ENCODE assay signal across 23 cellular contexts in genomic region chr6:208973-209372, GRCh38.
DNase-seq lines count a peak whose midpoint lies in the region; ATAC-seq and TF ChIP-seq lines count a peak whose summit lies in the region.
"Had no signal": no experiment of that assay in that cellular context is flagged by ENCODE, and none has a peak within 500 bp of the region (broad histone marks: within the 10 kb centered on the region; RNA-seq: fewer than 3 reads in every experiment).

No MANE protein-coding gene starts in this region.

- no peaks in the 10 kb centered on the region for H3K27me3 ChIP-seq in CD4-positive, CD25-positive, alpha-beta regulatory T cell (ENCODE audit: control insufficient read depth, insufficient read depth, low read length)
- no peaks in the 10 kb centered on the region for H3K27me3 ChIP-seq in H7 (ENCODE audit: control insufficient read depth, insufficient read depth, low read length)
- H3K27me3 ChIP-seq: vagina had no signal

- no peaks in the 10 kb centered on the region for H3K79me2 ChIP-seq in OCI-LY7 (ENCODE audit: insufficient read depth, low read depth, low read length)
- H3K79me2 ChIP-seq: hepatocyte had no signal

- H3K27ac ChIP-seq in CD4-positive, CD25-positive, alpha-beta regulatory T cell (ENCODE audit: insufficient read depth, low read length, poor library complexity, severe bottlenecking) = no peak overlapping the region
- H3K27ac ChIP-seq in OCI-LY7 (ENCODE audit: low read depth, low read length, poor library complexity, severe bottlenecking) = no peak overlapping the region
- H3K27ac ChIP-seq: A549, foreskin keratinocyte, hepatocyte, thoracic aorta, vagina had no signal

- peak overlapping the region; percentile 96 for H3K4me3 ChIP-seq in CD4-positive, CD25-positive, alpha-beta regulatory T cell (ENCODE audit: low read depth, low read length)
- no peak overlapping the region for H3K4me3 ChIP-seq in OCI-LY7 (ENCODE audit: low read depth, low read length, poor library complexity, severe bottlenecking)
- H3K4me3 ChIP-seq in H7 (ENCODE audit: insufficient read depth, low read depth, low read length) = no peak overlapping the region
- H3K4me3 ChIP-seq: A549, hepatocyte, thoracic aorta, vagina had no signal

- no peaks in the 10 kb centered on the region for H3K9me3 ChIP-seq in CD4-positive, CD25-positive, alpha-beta regulatory T cell (ENCODE audit: control insufficient read depth in 2 of 2, low read length in 2 of 2)
- peaks cover 7% of the 10 kb centered on the region; the same call in 1 of the 2 replicates for H3K9me3 ChIP-seq in OCI-LY7 (ENCODE audit: low read length)
- H3K9me3 ChIP-seq: A549, BE2C, thoracic aorta, vagina had no signal

- H3K9me3 Mint-ChIP-seq in activated CD4-positive, alpha-beta T cell treated with anti-CD3 and anti-CD28 coated beads, Interleukin-2, amount 10 ng/mL, durations not matched to agents 7 days and 5 days = peaks cover 9% of the 10 kb centered on the region
- H3K9me3 Mint-ChIP-seq in CD4-positive, CD25-positive, alpha-beta regulatory T cell = no peaks in the 10 kb centered on the region
- H3K9me3 Mint-ChIP-seq in dendritic cell treated with granulocyte-macrophage colony-stimulating factor and Interleukin-4, amounts not matched to agents 40 ng/mL and 50 ng/mL, for 4 days = no peaks in the 10 kb centered on the region
- peaks cover 14% of the 10 kb centered on the region for H3K9me3 Mint-ChIP-seq in activated T-helper 2 cell treated with anti-CD3 and anti-CD28 coated beads, Interferon-gamma antibody, Interleukin-2, Interleukin-4, amounts not matched to agents 10 μg/mL and 5 μg/mL and 100 μg/mL, durations not matched to agents 14 hours and 24 hours and 36 hours
- H3K9me3 Mint-ChIP-seq: immature natural killer cell had no signal

- H3K36me3 Mint-ChIP-seq in activated CD4-positive, alpha-beta T cell treated with anti-CD3 and anti-CD28 coated beads, Interleukin-2, amount 10 ng/mL, durations not matched to agents 7 days and 5 days (ENCODE audit: low read depth) = peaks cover 6% of the 10 kb centered on the region
- H3K36me3 Mint-ChIP-seq in CD4-positive, CD25-positive, alpha-beta regulatory T cell = peaks cover 5% of the 10 kb centered on the region
- H3K36me3 Mint-ChIP-seq in dendritic cell treated with granulocyte-macrophage colony-stimulating factor and Interleukin-4, amounts not matched to agents 40 ng/mL and 50 ng/mL, for 4 days (ENCODE audit: low read depth) = no peaks in the 10 kb centered on the region
- peaks cover 6% of the 10 kb centered on the region for H3K36me3 Mint-ChIP-seq in activated T-helper 2 cell treated with anti-CD3 and anti-CD28 coated beads, Interferon-gamma antibody, Interleukin-2, Interleukin-4, amounts not matched to agents 10 μg/mL and 5 μg/mL and 100 μg/mL, durations not matched to agents 14 hours and 24 hours and 36 hours (ENCODE audit: low read depth)
- H3K36me3 Mint-ChIP-seq: immature natural killer cell had no signal

- H3K4me1 ChIP-seq in CD4-positive, CD25-positive, alpha-beta regulatory T cell (ENCODE audit: control insufficient read depth, insufficient read depth, low read length, poor library complexity, severe bottlenecking) = peaks cover 18% of the 10 kb centered on the region
- H3K4me1 ChIP-seq in OCI-LY7 (ENCODE audit: insufficient read depth, low read length, poor library complexity, severe bottlenecking) = peaks cover 10% of the 10 kb centered on the region
- H3K4me1 ChIP-seq: A549, BE2C, foreskin keratinocyte, vagina had no signal

- H3K36me3 ChIP-seq in CD4-positive, CD25-positive, alpha-beta regulatory T cell (ENCODE audit: control insufficient read depth, insufficient read depth, low read length) = no peaks in the 10 kb centered on the region
- no peaks in the 10 kb centered on the region; the same call in 1 of the 2 replicates for H3K36me3 ChIP-seq in OCI-LY7 (ENCODE audit: insufficient read depth, low read length)
- no peaks in the 10 kb centered on the region for H3K36me3 ChIP-seq in H7 (replicated peaks; ENCODE audit: control insufficient read depth, insufficient read depth, low read length)
- H3K36me3 ChIP-seq: BE2C, thoracic aorta, vagina had no signal

- H3K27me3 Mint-ChIP-seq in activated CD4-positive, alpha-beta T cell treated with anti-CD3 and anti-CD28 coated beads, Interleukin-2, amount 10 ng/mL, durations not matched to agents 7 days and 5 days = no peaks in the 10 kb centered on the region
- no peaks in the 10 kb centered on the region for H3K27me3 Mint-ChIP-seq in CD4-positive, CD25-positive, alpha-beta regulatory T cell
- H3K27me3 Mint-ChIP-seq in dendritic cell treated with granulocyte-macrophage colony-stimulating factor and Interleukin-4, amounts not matched to agents 40 ng/mL and 50 ng/mL, for 4 days = peaks cover 6% of the 10 kb centered on the region
- peaks cover 2% of the 10 kb centered on the region for H3K27me3 Mint-ChIP-seq in activated T-helper 2 cell treated with anti-CD3 and anti-CD28 coated beads, Interferon-gamma antibody, Interleukin-2, Interleukin-4, amounts not matched to agents 10 μg/mL and 5 μg/mL and 100 μg/mL, durations not matched to agents 14 hours and 24 hours and 36 hours (ENCODE audit: low read depth)

- no TSS peak for BruUV-seq in OCI-LY7 (replicated peaks; lab: Mats Ljungman, UMichigan)

- CTCF ChIA-PET in activated CD4-positive, alpha-beta T cell treated with anti-CD3 and anti-CD28 coated beads, Interleukin-2, amount 10 ng/mL, durations not matched to agents 7 days and 5 days (lab: Charles Lee) = interaction anchor here (1.0 to 1.6 kb wide), 3 partner anchors 14 to 32 kb away, joined by 3 to 7 read pairs (median 4); no protein-coding TSS in a partner anchor
- CTCF ChIA-PET in OCI-LY7 (lab: Charles Lee; ENCODE audit: unreplicated experiment) = no interaction called here

- no peak for DNase-seq in activated CD4-positive, alpha-beta T cell treated with anti-CD3 and anti-CD28 coated beads, Interleukin-2, amount 10 ng/mL, durations not matched to agents 7 days and 5 days
- no peak for DNase-seq in activated CD4-positive, alpha-beta T cell treated with anti-CD3 and anti-CD28 coated beads, Interleukin-2, amount 50 U/mL, for 48 hours
- DNase-seq in CD4-positive, CD25-positive, alpha-beta regulatory T cell = no peak
- DNase-seq in OCI-LY7 (ENCODE audit: low spot score) (no peak), H7 (no peak)
- no peak for DNase-seq in stimulated activated CD4-positive, alpha-beta T cell treated with anti-CD3 and anti-CD28 coated beads, Interleukin-4, amount 100 ng/mL, for 4 hours
- no peak for DNase-seq in activated T-helper 2 cell treated with anti-CD3 and anti-CD28 coated beads, Interferon-gamma antibody, Interleukin-2, Interleukin-4, amounts not matched to agents 10 μg/mL and 5 μg/mL and 100 μg/mL, durations not matched to agents 14 hours and 24 hours and 36 hours (ENCODE audit: low spot score)
- DNase-seq: activated naive CD4-positive, alpha-beta T cell; amniotic stem cell; BE2C; foreskin keratinocyte; immature natural killer cell; mesendoderm; NCI-H510A treated with DMSO at 0.1 percent for 48 hours; occipital lobe; SIG-M5; stimulated activated CD4-positive, alpha-beta T cell treated with anti-CD3 and anti-CD28 coated beads, Interleukin-1b, Interleukin-23, amount 100 ng/mL, for 48 hours had no signal

- peak overlapping the region; percentile 73 for H3K4me3 Mint-ChIP-seq in activated CD4-positive, alpha-beta T cell treated with anti-CD3 and anti-CD28 coated beads, Interleukin-2, amount 10 ng/mL, durations not matched to agents 7 days and 5 days
- peak overlapping the region; percentile 92 to 99 (median 96) for H3K4me3 Mint-ChIP-seq in CD4-positive, CD25-positive, alpha-beta regulatory T cell
- peak overlapping the region; percentile 67 for H3K4me3 Mint-ChIP-seq in dendritic cell treated with granulocyte-macrophage colony-stimulating factor and Interleukin-4, amounts not matched to agents 40 ng/mL and 50 ng/mL, for 4 days
- no peak overlapping the region for H3K4me3 Mint-ChIP-seq in activated T-helper 2 cell treated with anti-CD3 and anti-CD28 coated beads, Interferon-gamma antibody, Interleukin-2, Interleukin-4, amounts not matched to agents 10 μg/mL and 5 μg/mL and 100 μg/mL, durations not matched to agents 14 hours and 24 hours and 36 hours (ENCODE audit: low read depth)

- H3K9me2 ChIP-seq in OCI-LY7 (ENCODE audit: insufficient read depth, low read length) = no peaks in the 10 kb centered on the region

- H4K20me1 ChIP-seq in OCI-LY7 (ENCODE audit: insufficient read depth, low read length) = no peaks in the 10 kb centered on the region

- POLR2A ChIA-PET in activated CD4-positive, alpha-beta T cell treated with anti-CD3 and anti-CD28 coated beads, Interleukin-2, amount 10 ng/mL, durations not matched to agents 7 days and 5 days (lab: Charles Lee) = no interaction called here
- POLR2A ChIA-PET in OCI-LY7 (lab: Charles Lee) = interaction anchor here (1.3 kb wide), 1 partner anchor 10 kb away, joined by 3 read pairs; no protein-coding TSS in a partner anchor

- peak in 1 of 2 donors; percentile 8 for ATAC-seq in CD4-positive, CD25-positive, alpha-beta regulatory T cell (ENCODE audit: low read depth in 2 of 2)
- ATAC-seq: A549, esophagus mucosa, foreskin keratinocyte had no signal

- peak overlapping the region; percentile 90 for H3K27ac Mint-ChIP-seq in activated CD4-positive, alpha-beta T cell treated with anti-CD3 and anti-CD28 coated beads, Interleukin-2, amount 10 ng/mL, durations not matched to agents 7 days and 5 days
- H3K27ac Mint-ChIP-seq in CD4-positive, CD25-positive, alpha-beta regulatory T cell = peak overlapping the region in 2 of 3 donors; percentile 91 to 93
- H3K27ac Mint-ChIP-seq in dendritic cell treated with granulocyte-macrophage colony-stimulating factor and Interleukin-4, amounts not matched to agents 40 ng/mL and 50 ng/mL, for 4 days = peak overlapping the region; percentile 85
- H3K27ac Mint-ChIP-seq in activated T-helper 2 cell treated with anti-CD3 and anti-CD28 coated beads, Interferon-gamma antibody, Interleukin-2, Interleukin-4, amounts not matched to agents 10 μg/mL and 5 μg/mL and 100 μg/mL, durations not matched to agents 14 hours and 24 hours and 36 hours = no peak overlapping the region

- H2AFZ ChIP-seq in OCI-LY7 (ENCODE audit: low read length) = peak overlapping the region; percentile 2; the same call in 1 of the 2 replicates
- H2AFZ ChIP-seq: hepatocyte had no signal

- H3K4me1 Mint-ChIP-seq in activated CD4-positive, alpha-beta T cell treated with anti-CD3 and anti-CD28 coated beads, Interleukin-2, amount 10 ng/mL, durations not matched to agents 7 days and 5 days = peaks cover 33% of the 10 kb centered on the region
- peaks cover 0 to 26% (median 22%) of the 10 kb centered on the region in 4 donors for H3K4me1 Mint-ChIP-seq in CD4-positive, CD25-positive, alpha-beta regulatory T cell
- H3K4me1 Mint-ChIP-seq in dendritic cell treated with granulocyte-macrophage colony-stimulating factor and Interleukin-4, amounts not matched to agents 40 ng/mL and 50 ng/mL, for 4 days (ENCODE audit: low read depth) = peaks cover 75% of the 10 kb centered on the region
- peaks cover 31% of the 10 kb centered on the region for H3K4me1 Mint-ChIP-seq in activated T-helper 2 cell treated with anti-CD3 and anti-CD28 coated beads, Interferon-gamma antibody, Interleukin-2, Interleukin-4, amounts not matched to agents 10 μg/mL and 5 μg/mL and 100 μg/mL, durations not matched to agents 14 hours and 24 hours and 36 hours (ENCODE audit: low read depth)
- H3K4me1 Mint-ChIP-seq: immature natural killer cell had no signal

- TF ChIP-seq CTCF in OCI-LY7 (conservative IDR thresholded peaks at IDR 0.05; ENCODE audit: low read length) = no peak

- H3K4me2 ChIP-seq in OCI-LY7 (ENCODE audit: low read length) = no peak overlapping the region
- H3K4me2 ChIP-seq: A549, hepatocyte had no signal

- intact Hi-C loops in OCI-LY7 (cut with micrococcal nuclease; ENCODE audit: unreplicated experiment) = no loop called here
- intact Hi-C loops in dendritic cell treated with granulocyte-macrophage colony-stimulating factor and Interleukin-4, amounts not matched to agents 40 ng/mL and 50 ng/mL, for 4 days (cut with micrococcal nuclease) = no loop called here
- intact Hi-C loops in activated T-helper 2 cell treated with anti-CD3 and anti-CD28 coated beads, Interferon-gamma antibody, Interleukin-2, Interleukin-4, amounts not matched to agents 10 μg/mL and 5 μg/mL and 100 μg/mL, durations not matched to agents 14 hours and 24 hours and 36 hours (cut with micrococcal nuclease) = loop anchor here (1.0 kb wide), 1 partner anchor 13 kb away; no protein-coding TSS in a partner anchor
